Comparison of ENCODE assay signal across 9 cellular contexts in the genomic region with DNA sequence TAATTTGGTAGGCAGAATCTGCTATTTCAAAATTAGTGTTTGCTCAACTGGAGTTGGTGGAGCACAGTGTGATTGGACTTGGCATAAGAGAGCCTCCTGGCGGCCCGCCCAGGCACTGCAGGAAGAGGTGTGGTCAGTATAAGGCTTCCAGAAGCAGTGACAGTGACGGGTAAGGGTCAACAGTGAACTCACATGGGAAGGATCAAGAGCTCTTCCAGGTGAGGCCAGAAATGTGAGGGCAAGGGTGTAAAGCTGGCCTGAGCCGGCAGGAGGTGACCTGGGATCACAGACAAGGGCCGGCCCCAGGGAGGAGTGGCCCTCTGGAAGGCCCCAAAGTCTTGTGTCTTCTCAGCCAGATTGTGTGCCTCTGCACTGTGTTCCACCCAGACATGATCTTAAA.
DNase-seq lines count a peak whose midpoint lies in the region; ATAC-seq, FAIRE-seq and TF ChIP-seq lines count a peak whose summit lies in the region.
"Had no signal": no experiment of that assay in that cellular context is flagged by ENCODE, and none has a peak within 500 bp of the region (broad histone marks: within the 10 kb centered on the region; RNA-seq: fewer than 3 reads in every experiment).

No MANE protein-coding gene starts in this region.

- no peaks in the 10 kb centered on the region for H3K9me3 Mint-ChIP-seq in activated T-cell treated with anti-CD3 and anti-CD28 coated beads, Interleukin-2, amount 50 U/mL, for 4 hours

- peak; percentile 76 for TF ChIP-seq CTCF in PC-9 (conservative IDR thresholded peaks at IDR 0.05)
- peak; percentile 82 for TF ChIP-seq CTCF in fibroblast of villous mesenchyme (IDR thresholded peaks at IDR 0.05; ENCODE audit: insufficient read depth, low read depth, low read length)
- TF ChIP-seq CTCF in pancreas (IDR thresholded peaks at IDR 0.05): peak; percentile 27 to 46 (median 46)
- TF ChIP-seq CTCF in upper lobe of right lung (IDR thresholded peaks at IDR 0.05): peak; percentile 71

- H3K27me3 ChIP-seq in PC-9 (ENCODE audit: insufficient read depth, low read depth) (no peaks in the 10 kb centered on the region), pancreas (no peaks in the 10 kb centered on the region), upper lobe of right lung (no peaks in the 10 kb centered on the region)

- H3F3A ChIP-seq in PC-9 (ENCODE audit: insufficient read depth, low read depth): no peaks in the 10 kb centered on the region

- CTCF ChIA-PET in PC-9 (lab: Charles Lee): no interaction called here

- H2AFZ ChIP-seq in PC-9: no peak overlapping the region

- H3K4me1 ChIP-seq in PC-9 (replicated peaks; ENCODE audit: insufficient read depth): no peaks in the 10 kb centered on the region
- no peaks in the 10 kb centered on the region for H3K4me1 ChIP-seq in pancreas
- no peaks in the 10 kb centered on the region for H3K4me1 ChIP-seq in upper lobe of right lung

- no peak overlapping the region for H3K4me3 ChIP-seq in PC-9
- H3K4me3 ChIP-seq in fibroblast of villous mesenchyme (ENCODE audit: low read depth, low read length): no peak overlapping the region
- H3K4me3 ChIP-seq in pancreas: no peak overlapping the region
- H3K4me3 ChIP-seq in upper lobe of right lung: no peak overlapping the region

- no peaks in the 10 kb centered on the region for H3K4me1 Mint-ChIP-seq in activated T-cell treated with anti-CD3 and anti-CD28 coated beads, Interleukin-2, amount 50 U/mL, for 4 hours (ENCODE audit: low read depth)

- no peak overlapping the region for H3K4me3 Mint-ChIP-seq in activated T-cell treated with anti-CD3 and anti-CD28 coated beads, Interleukin-2, amount 50 U/mL, for 4 hours

- H3K36me3 ChIP-seq in PC-9 (ENCODE audit: low read depth) (no peaks in the 10 kb centered on the region), pancreas (no peaks in the 10 kb centered on the region), upper lobe of right lung (no peaks in the 10 kb centered on the region)

- no peaks in the 10 kb centered on the region for H3K9me2 ChIP-seq in PC-9 (ENCODE audit: insufficient read depth)

- intact Hi-C loops in PC-9 (cut with micrococcal nuclease; ENCODE audit: unreplicated experiment): loop anchor here (5.0 kb wide), 1 partner anchor 92 kb away; a partner anchor contains a TSS
- intact Hi-C loops in pancreas (cut with DNase I): no loop called here
- intact Hi-C loops in upper lobe of right lung (cut with DNase I): no loop called here

- POLR2A ChIA-PET in PC-9 (lab: Charles Lee; ENCODE audit: unreplicated experiment): no interaction called here

- no TSS peak for BruUV-seq in PC-9 (replicated peaks; lab: Mats Ljungman, UMichigan)

- WGBS in pancreas, 2 donors: 28 to 29% methylated on average over 5 of the region's 5 CpGs

- no peaks in the 10 kb centered on the region for H3K27me3 Mint-ChIP-seq in activated T-cell treated with anti-CD3 and anti-CD28 coated beads, Interleukin-2, amount 50 U/mL, for 4 hours (ENCODE audit: low read depth)

- H3K9me3 ChIP-seq in PC-9 (ENCODE audit: insufficient read depth, low read depth): no peaks in the 10 kb centered on the region
- H3K9me3 ChIP-seq in pancreas: no peaks in the 10 kb centered on the region
- no peaks in the 10 kb centered on the region for H3K9me3 ChIP-seq in upper lobe of right lung

- no peak for FAIRE-seq in pancreas (lab: Jason Lieb, UNC)
- FAIRE-seq: G401.6 had no signal

- peak; percentile 46 for DNase-seq in NCI-H2196 (lab: John Stamatoyannopoulos, UW; ENCODE audit: unreplicated experiment)
- no peak for DNase-seq in NCI-H2196 treated with DMSO at 0.1 percent for 48 hours (lab: John Stamatoyannopoulos, UW; ENCODE audit: unreplicated experiment)
- peak; percentile 37 to 55 for DNase-seq in PC-9
- DNase-seq in activated T-cell treated with anti-CD3 and anti-CD28 coated beads, Interleukin-2, amount 50 U/mL, for 4 hours: peak; percentile 62
- peak; percentile 60 for DNase-seq in fibroblast of villous mesenchyme (ENCODE audit: low read depth)
- DNase-seq in pancreas: peak; percentile 48 to 90 (median 76)
- peak; percentile 92 for DNase-seq in upper lobe of right lung

- ATAC-seq in HG03066 (IDR thresholded peaks at IDR 0.05; ENCODE audit: low read depth, unreplicated experiment) (peak; percentile 90), pancreas (peak; percentile 52 to 77 (median 76)), upper lobe of right lung (peak; percentile 94)
- ATAC-seq in activated T-cell treated with anti-CD3 and anti-CD28 coated beads, Interleukin-2, amount 50 U/mL, for 4 hours: peak; percentile 82

- no peaks in the 10 kb centered on the region for H4K20me1 ChIP-seq in PC-9 (ENCODE audit: insufficient read depth)

- H3K27ac ChIP-seq in PC-9: no peak overlapping the region
- H3K27ac ChIP-seq in pancreas: no peak overlapping the region
- no peak overlapping the region for H3K27ac ChIP-seq in upper lobe of right lung

- H3K4me2 ChIP-seq in PC-9: no peak overlapping the region

- H3K79me2 ChIP-seq in PC-9 (ENCODE audit: low read depth): no peaks in the 10 kb centered on the region

- H3K36me3 Mint-ChIP-seq in activated T-cell treated with anti-CD3 and anti-CD28 coated beads, Interleukin-2, amount 50 U/mL, for 4 hours (ENCODE audit: insufficient read depth): no peaks in the 10 kb centered on the region
